ENCODE assay signal across 13 cellular contexts in the genomic region with DNA sequence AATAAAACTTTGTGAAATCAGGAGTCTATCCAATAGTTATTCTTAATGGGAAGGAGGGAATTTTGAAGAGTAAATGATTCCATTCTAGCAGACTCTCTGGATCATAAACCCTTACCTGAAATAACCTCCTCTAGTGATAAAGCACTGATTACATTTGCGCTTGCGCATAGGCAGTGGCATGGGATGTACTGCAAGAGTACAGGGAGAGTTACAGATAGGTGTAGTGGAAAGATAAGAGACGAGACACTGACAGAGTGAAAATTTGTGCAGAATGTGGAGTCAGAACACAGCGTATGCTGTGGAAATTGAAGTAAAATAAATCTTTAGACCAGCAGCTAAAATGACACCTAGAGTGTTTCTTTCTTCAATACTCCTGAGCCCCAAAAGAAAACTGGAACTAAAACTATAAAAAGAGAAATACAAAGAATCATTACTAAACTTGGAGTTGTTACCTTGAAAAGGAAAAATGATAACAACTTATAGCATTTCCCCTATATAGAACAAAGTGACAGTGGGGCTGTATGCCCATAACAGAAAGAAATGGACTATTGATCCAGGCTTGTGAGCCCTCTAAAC.
"Had no signal": no experiment of that assay in that cellular context is flagged by ENCODE, and none has a peak within 500 bp of the region (broad histone marks: within the 10 kb centered on the region; RNA-seq: fewer than 3 reads in every experiment).

No MANE protein-coding gene starts in this region.

- H3K9me3 ChIP-seq: tibial nerve had no signal

- H3K36me3 ChIP-seq: tibial nerve had no signal

- H3K27ac ChIP-seq: tibial nerve had no signal

- DNase-seq: activated CD4-positive, alpha-beta T cell treated with anti-CD3 and anti-CD28 coated beads, Interleukin-2, amount 50 U/mL, for 4 hours; activated naive CD4-positive, alpha-beta T cell; activated naive CD8-positive, alpha-beta T cell treated with anti-CD3 and anti-CD28 coated beads for 36 hours; amygdala; hypothalamus; islet precursor cell; midbrain; nephron progenitor cell; nucleus accumbens; stimulated activated CD4-positive, alpha-beta T cell treated with anti-CD3 and anti-CD28 coated beads, Interleukin-2, amount 100 ng/mL, for 24 hours had no signal

- ATAC-seq: left lobe of liver had no signal

- H3K27me3 ChIP-seq: tibial nerve had no signal

- H3K4me3 ChIP-seq: lung, tibial nerve had no signal

- H3K4me1 ChIP-seq: tibial nerve had no signal
